Comparison of ENCODE assay signal across 10 cellular contexts in genomic region chr12:6956332-6956727, GRCh38. TPM values are rescaled to one million over a fixed set of nuclear protein-coding genes. Genes with fewer than 3 reads are reported as not detected.
DNase-seq lines count a peak whose midpoint lies in the region; ATAC-seq, FAIRE-seq and TF ChIP-seq lines count a peak whose summit lies in the region.
"Had no signal": no experiment of that assay in that cellular context is flagged by ENCODE, and none has a peak within 500 bp of the region (broad histone marks: within the 10 kb centered on the region; RNA-seq: fewer than 3 reads in every experiment).

No MANE protein-coding gene starts in this region.

- peak overlapping the region; percentile 94 to 100 (median 99) for H3K4me2 ChIP-seq in BLaER1 treated with 17β-estradiol and CSF1 and Interleukin-3, amounts not matched to agents 10 nM and 100 nM

- intact Hi-C loops in naive thymus-derived CD4-positive, alpha-beta T cell (cut with micrococcal nuclease): loop anchor here (10.0 kb wide), 2 partner anchors 192 to 352 kb away; partner anchors contain the start of genes CHD4 (in 1 of the 2) and PTMS (in 1 of the 2)

- peaks cover 0 to 82% (median 23%) of the 10 kb centered on the region in 11 experiments; a peak in 14 of 22 replicates for H4K20me1 ChIP-seq in BLaER1 treated with 17β-estradiol and CSF1 and Interleukin-3, amounts not matched to agents 10 nM and 100 nM

- H3K4me3 Mint-ChIP-seq in activated T-cell treated with anti-CD3 and anti-CD28 coated beads, Interleukin-2, amount 50 U/mL, for 72 hours: peak overlapping the region; percentile 77 to 92
- peak overlapping the region in 9 of 10 donors; percentile 62 to 99 (median 79) for H3K4me3 Mint-ChIP-seq in naive thymus-derived CD4-positive, alpha-beta T cell

- peaks cover 7 to 81% (median 43%) of the 10 kb centered on the region in 11 experiments; a peak in 19 of 22 replicates for H3K36me3 ChIP-seq in BLaER1 treated with 17β-estradiol and CSF1 and Interleukin-3, amounts not matched to agents 10 nM and 100 nM
- peaks cover 5 to 75% (median 20%) of the 10 kb centered on the region in 3 experiments for H3K36me3 ChIP-seq in naive thymus-derived CD4-positive, alpha-beta T cell (ENCODE audit: control insufficient read depth in 2 of 3, insufficient read depth in 3 of 3, low read length in 3 of 3)

- H3K9me3 Mint-ChIP-seq in activated T-cell treated with anti-CD3 and anti-CD28 coated beads, Interleukin-2, amount 50 U/mL, for 72 hours: no peaks in the 10 kb centered on the region
- no peaks in the 10 kb centered on the region for H3K9me3 Mint-ChIP-seq in naive thymus-derived CD4-positive, alpha-beta T cell

- no peak; the same call in 1 of the 2 replicates for TF ChIP-seq POLR2A in GM12892 (IDR thresholded peaks at IDR 0.05; ENCODE audit: low read depth, low read length)

- H3K27ac Mint-ChIP-seq in activated T-cell treated with anti-CD3 and anti-CD28 coated beads, Interleukin-2, amount 50 U/mL, for 72 hours: peak overlapping the region; percentile 0
- H3K27ac Mint-ChIP-seq in naive thymus-derived CD4-positive, alpha-beta T cell: peak overlapping the region; percentile 73 to 100 (median 96)

- FAIRE-seq in GM12892 (lab: Jason Lieb, UNC): peak; percentile 95

- CTCF ChIA-PET in naive thymus-derived CD4-positive, alpha-beta T cell (lab: Charles Lee): interaction anchor here (0.9 to 11.1 kb wide), 2 partner anchors 9 kb away, joined by 3 to 460 read pairs; partner anchors contain the start of genes C12orf57, PTPN6 and RNU7-1

- peak overlapping the region; percentile 6 to 99 (median 58); a peak in 15 of 20 replicates for H3K4me3 ChIP-seq in BLaER1 treated with 17β-estradiol and CSF1 and Interleukin-3, amounts not matched to agents 10 nM and 100 nM
- no peak overlapping the region for H3K4me3 ChIP-seq in naive thymus-derived CD4-positive, alpha-beta T cell (ENCODE audit: low read length)

- H3K27me3 ChIP-seq in BLaER1 treated with 17β-estradiol and CSF1 and Interleukin-3, amounts not matched to agents 10 nM and 100 nM: no peaks in the 10 kb centered on the region
- H3K27me3 ChIP-seq in naive thymus-derived CD4-positive, alpha-beta T cell (ENCODE audit: control insufficient read depth in 2 of 2, insufficient read depth in 2 of 2, low read length in 2 of 2): no peaks in the 10 kb centered on the region

- H3K4me1 Mint-ChIP-seq in activated T-cell treated with anti-CD3 and anti-CD28 coated beads, Interleukin-2, amount 50 U/mL, for 72 hours (ENCODE audit: low read depth): peaks cover 82% of the 10 kb centered on the region
- H3K4me1 Mint-ChIP-seq in naive thymus-derived CD4-positive, alpha-beta T cell: peaks cover 52 to 88% (median 73%) of the 10 kb centered on the region in 7 donors

- ATAC-seq in activated T-cell treated with anti-CD3 and anti-CD28 coated beads, Interleukin-2, amount 50 U/mL, for 72 hours (replicated peaks in 1 of 2): no peak
- ATAC-seq in naive thymus-derived CD4-positive, alpha-beta T cell: no peak
- ATAC-seq in HG02981 (IDR thresholded peaks at IDR 0.05; ENCODE audit: unreplicated experiment): no peak
- ATAC-seq in GM21737 (IDR thresholded peaks at IDR 0.05; ENCODE audit: unreplicated experiment): no peak

- no peaks in the 10 kb centered on the region for H3K27me3 Mint-ChIP-seq in activated T-cell treated with anti-CD3 and anti-CD28 coated beads, Interleukin-2, amount 50 U/mL, for 72 hours (ENCODE audit: low read depth)
- H3K27me3 Mint-ChIP-seq in naive thymus-derived CD4-positive, alpha-beta T cell: no peaks in the 10 kb centered on the region

- DNase-seq in GM12892 (ENCODE audit: insufficient read length): no peak
- DNase-seq in activated T-cell treated with anti-CD3 and anti-CD28 coated beads, Interleukin-2, amount 50 U/mL, for 72 hours: no peak
- no peak for DNase-seq in naive thymus-derived CD4-positive, alpha-beta T cell
- DNase-seq in SKM-1 treated with dmso at 0.1 percent for 144 hours (lab: John Stamatoyannopoulos, UW; ENCODE audit: unreplicated experiment): no peak
- no peak for DNase-seq in G401 (ENCODE audit: low spot score)
- DNase-seq: C1 segment of cervical spinal cord, NCI-H2081 had no signal

- H3K27ac ChIP-seq in BLaER1 treated with 17β-estradiol and CSF1 and Interleukin-3, amounts not matched to agents 10 nM and 100 nM: peak overlapping the region in 10 of 11 experiments; percentile 83 to 95 (median 93); a peak in 21 of 22 replicates
- H3K27ac ChIP-seq in naive thymus-derived CD4-positive, alpha-beta T cell (ENCODE audit: low read depth, low read length): peak overlapping the region; percentile 95

- H3K36me3 Mint-ChIP-seq in activated T-cell treated with anti-CD3 and anti-CD28 coated beads, Interleukin-2, amount 50 U/mL, for 72 hours (ENCODE audit: insufficient read depth in 2 of 2): peaks cover 8 to 23% of the 10 kb centered on the region in 2 donors
- H3K36me3 Mint-ChIP-seq in naive thymus-derived CD4-positive, alpha-beta T cell: peaks cover 14 to 64% (median 25%) of the 10 kb centered on the region in 5 donors

- in situ Hi-C loops in G401 (cut with HindIII; ENCODE audit: low sequenced_read_pairs): no loop called here

- POLR2A ChIA-PET in naive thymus-derived CD4-positive, alpha-beta T cell (lab: Charles Lee): interaction anchor here (1.0 to 13.5 kb wide), 8 partner anchors 8 to 83 kb away, joined by 3 to 1270 read pairs (median 3); partner anchors contain the start of genes C12orf57, ENO2, PHB2 and PTPN6

- peak overlapping the region; percentile 74 to 95 (median 92); a peak in 21 of 22 replicates for H3K9ac ChIP-seq in BLaER1 treated with 17β-estradiol and CSF1 and Interleukin-3, amounts not matched to agents 10 nM and 100 nM

- peaks cover 74 to 99% (median 90%) of the 10 kb centered on the region in 10 experiments for H3K4me1 ChIP-seq in BLaER1 treated with 17β-estradiol and CSF1 and Interleukin-3, amounts not matched to agents 10 nM and 100 nM
- peaks cover 76 to 86% of the 10 kb centered on the region in 2 donors for H3K4me1 ChIP-seq in naive thymus-derived CD4-positive, alpha-beta T cell (ENCODE audit: control insufficient read depth in 2 of 2, insufficient read depth in 2 of 2, low read length in 2 of 2)

- H3K9me3 ChIP-seq in BLaER1 treated with 17β-estradiol and CSF1 and Interleukin-3, amounts not matched to agents 10 nM and 100 nM (replicated peaks in 1 of 11): no peaks in the 10 kb centered on the region
- no peaks in the 10 kb centered on the region for H3K9me3 ChIP-seq in naive thymus-derived CD4-positive, alpha-beta T cell (ENCODE audit: control insufficient read depth in 2 of 3, low read length in 3 of 3)

RNA-seq across cellular contexts. Expression of gene PTPN6, which starts 5.2 kb away (rescaled TPM):
- 286 TPM for polyA plus RNA-seq in GM12892 (2012; ENCODE audit: missing spikeins)
- 100 to 1,000 TPM; 238 to 313 TPM for total RNA-seq in activated T-cell treated with anti-CD3 and anti-CD28 coated beads, Interleukin-2, amount 50 U/mL, for 72 hours
- 100 to 1,000 TPM; 141 to 390 (median 242) TPM for total RNA-seq in naive thymus-derived CD4-positive, alpha-beta T cell
- 100 to 1,000 TPM; 210 to 387 TPM for polyA plus RNA-seq in naive thymus-derived CD4-positive, alpha-beta T cell
- total RNA-seq in G401 (2014; rRNA removed; shearing (Covaris generic)): 12.1 and 16.6 TPM in 2 replicates

RNA-seq across cellular contexts. Expression of gene C12orf57, which starts 12.5 kb away (rescaled TPM):
- 175 TPM for polyA plus RNA-seq in GM12892 (2012; ENCODE audit: missing spikeins)
- total RNA-seq in activated T-cell treated with anti-CD3 and anti-CD28 coated beads, Interleukin-2, amount 50 U/mL, for 72 hours: 100 to 1,000 TPM; 259 to 301 TPM
- 100 to 1,000 TPM; 148 to 592 (median 362) TPM for total RNA-seq in naive thymus-derived CD4-positive, alpha-beta T cell
- polyA plus RNA-seq in naive thymus-derived CD4-positive, alpha-beta T cell: 100 to 1,000 TPM; 394 to 401 TPM
- total RNA-seq in G401 (2014; rRNA removed; shearing (Covaris generic)): 88.1 and 132 TPM in 2 replicates

RNA-seq across cellular contexts. Expression of gene RNU7-1, which starts 12.7 kb away (rescaled TPM):
- not detected for polyA plus RNA-seq in GM12892 (2012; ENCODE audit: missing spikeins)
- total RNA-seq in activated T-cell treated with anti-CD3 and anti-CD28 coated beads, Interleukin-2, amount 50 U/mL, for 72 hours: not detected
- total RNA-seq in naive thymus-derived CD4-positive, alpha-beta T cell: not detected
- not detected for polyA plus RNA-seq in naive thymus-derived CD4-positive, alpha-beta T cell
- total RNA-seq in G401 (2014; rRNA removed; shearing (Covaris generic)): not detected in 2 replicates

RNA-seq across cellular contexts. Expression of gene PHB2, which starts 14.1 kb away (rescaled TPM):
- polyA plus RNA-seq in GM12892 (2012; ENCODE audit: missing spikeins): 315 TPM
- 100 to 1,000 TPM; 296 to 348 TPM for total RNA-seq in activated T-cell treated with anti-CD3 and anti-CD28 coated beads, Interleukin-2, amount 50 U/mL, for 72 hours
- total RNA-seq in naive thymus-derived CD4-positive, alpha-beta T cell: 100 to 1,000 TPM; 132 to 209 (median 146) TPM
- polyA plus RNA-seq in naive thymus-derived CD4-positive, alpha-beta T cell: 100 to 1,000 TPM; 113 to 121 TPM
- 667 and 679 TPM in 2 replicates for total RNA-seq in G401 (2014; rRNA removed; shearing (Covaris generic))

RNA-seq across cellular contexts. Expression of gene EMG1, which starts 14.4 kb away (rescaled TPM):
- polyA plus RNA-seq in GM12892 (2012; ENCODE audit: missing spikeins): 109 TPM
- 10 to 100 TPM; 44.9 to 45.7 TPM for total RNA-seq in activated T-cell treated with anti-CD3 and anti-CD28 coated beads, Interleukin-2, amount 50 U/mL, for 72 hours
- 10 to 100 TPM; 25.7 to 69.5 (median 63.2) TPM for total RNA-seq in naive thymus-derived CD4-positive, alpha-beta T cell
- polyA plus RNA-seq in naive thymus-derived CD4-positive, alpha-beta T cell: 10 to 100 TPM; 64.1 to 72.5 TPM
- total RNA-seq in G401 (2014; rRNA removed; shearing (Covaris generic)): 76.4 and 83.4 TPM in 2 replicates
